8 cellular contexts compared by ENCODE assay signal in the genomic region with DNA sequence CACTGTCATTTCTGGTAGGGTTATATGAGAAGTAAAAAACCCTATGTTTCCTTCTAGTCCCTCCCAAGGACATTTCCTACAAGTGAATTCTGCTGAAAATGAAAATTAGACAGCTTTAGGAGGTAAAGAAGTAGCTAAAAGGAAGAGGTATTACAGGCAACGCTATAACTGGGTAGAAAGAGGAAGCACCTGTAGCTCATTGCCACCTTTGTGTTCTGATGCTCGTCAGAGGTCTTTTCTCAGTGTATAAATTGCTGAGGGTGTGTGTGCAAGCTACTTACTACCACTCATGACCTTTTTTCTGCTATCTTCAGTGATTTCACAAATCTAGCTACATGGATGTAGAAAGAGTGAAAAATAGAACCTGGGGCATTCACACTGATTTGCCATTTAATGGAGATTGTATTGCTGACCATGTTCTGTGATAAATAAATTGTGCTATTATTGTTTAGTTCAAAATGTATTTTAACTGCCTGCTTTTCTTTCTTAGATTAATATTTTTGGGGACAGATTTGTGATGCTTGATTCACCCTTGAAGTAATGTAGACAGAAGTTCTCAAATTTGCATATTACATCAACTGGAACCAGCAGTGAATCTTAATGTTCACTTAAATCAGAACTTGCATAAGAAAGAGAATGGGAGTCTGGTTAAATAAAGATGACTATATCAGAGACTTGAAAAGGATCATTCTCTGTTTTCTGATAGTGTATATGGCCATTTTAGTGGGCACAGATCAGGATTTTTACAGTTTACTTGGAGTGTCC. TPM values are rescaled to one million over a fixed set of nuclear protein-coding genes. Genes with fewer than 3 reads are reported as not detected.
DNase-seq lines count a peak whose midpoint lies in the region; ATAC-seq and TF ChIP-seq lines count a peak whose summit lies in the region.

No MANE protein-coding gene starts in this region.

- DNase-seq in NCI-H526 treated with DMSO at 0.1 percent for 48 hours (lab: John Stamatoyannopoulos, UW), result peak; percentile 24
- DNase-seq in NCI-H526 (lab: John Stamatoyannopoulos, UW), result no peak
- DNase-seq in NCI-H345 (lab: John Stamatoyannopoulos, UW), result peak; percentile 9
- peak; percentile 21 for DNase-seq in medulla oblongata (ENCODE audit: extremely low spot score)
- DNase-seq in CD4-positive, alpha-beta T cell, result no peak
- DNase-seq in dedifferentiated amniotic fluid mesenchymal stem cell (ENCODE audit: extremely low spot score), result no peak
- no peak for DNase-seq in anterior cingulate cortex (lab: John Stamatoyannopoulos, UW)

- H3K27ac Mint-ChIP-seq in CD4-positive, alpha-beta T cell, result no peak overlapping the region

- peak; percentile 32 for ATAC-seq in HG02623 (IDR thresholded peaks at IDR 0.05; ENCODE audit: unreplicated experiment)
- ATAC-seq in CD4-positive, alpha-beta T cell (ENCODE audit: poor library complexity), result no peak

- no peak overlapping the region for H3K4me3 Mint-ChIP-seq in CD4-positive, alpha-beta T cell

- H3K27me3 ChIP-seq in CD4-positive, alpha-beta T cell (ENCODE audit: control insufficient read depth, insufficient read depth, low read length), result no peaks in the 10 kb centered on the region

- CTCF ChIA-PET in CD4-positive, alpha-beta T cell (lab: Charles Lee), result interaction anchor here (1.2 kb wide), 1 partner anchor 51 kb away, joined by 5 read pairs; no protein-coding TSS in a partner anchor

- no peaks in the 10 kb centered on the region for H3K4me1 Mint-ChIP-seq in CD4-positive, alpha-beta T cell (ENCODE audit: low read depth)

- intact Hi-C loops in CD4-positive, alpha-beta T cell (cut with DNase I, micrococcal nuclease), result loop anchor here (2.0 to 10.0 kb wide), 5 partner anchors 50 to 1733 kb away; partner anchors contain the start of genes NCKAP1 (in 2 of the 2), NUP35 (in 1 of the 2) and UBE2E3 (in 1 of the 2)

- H3K36me3 Mint-ChIP-seq in CD4-positive, alpha-beta T cell (ENCODE audit: low read depth), result peaks cover 10% of the 10 kb centered on the region

- no peak for TF ChIP-seq CTCF in CD4-positive, alpha-beta T cell (IDR thresholded peaks at IDR 0.05)

- no peaks in the 10 kb centered on the region for H3K9me3 ChIP-seq in CD4-positive, alpha-beta T cell (ENCODE audit: control insufficient read depth, low read length)

- POLR2A ChIA-PET in CD4-positive, alpha-beta T cell (lab: Charles Lee), result no interaction called here

- no peak overlapping the region for H3K27ac ChIP-seq in CD4-positive, alpha-beta T cell (ENCODE audit: low read depth, low read length)

- H3K27me3 Mint-ChIP-seq in CD4-positive, alpha-beta T cell, result no peaks in the 10 kb centered on the region

- H3K9me3 Mint-ChIP-seq in CD4-positive, alpha-beta T cell, result no peaks in the 10 kb centered on the region

RNA-seq across cellular contexts. Expression of gene DNAJC10, which starts 1.6 kb away (rescaled TPM):
- 10 to 100 TPM; 34.0 to 34.1 TPM for total RNA-seq in CD4-positive, alpha-beta T cell

Comparison
In these comparisons a context has a peak if more than half of its experiments do, and no peak if none do; other contexts are left out.
1. DNase-seq: peak in NCI-H526 treated with DMSO at 0.1 percent for 48 hours (single experiment), NCI-H345 (single experiment) and medulla oblongata (single experiment); none in NCI-H526 (0 of 2), CD4-positive, alpha-beta T cell (0 of 10), dedifferentiated amniotic fluid mesenchymal stem cell (single experiment) and anterior cingulate cortex (0 of 58).